ENCODE assay signal across 8 cellular contexts in the genomic region with DNA sequence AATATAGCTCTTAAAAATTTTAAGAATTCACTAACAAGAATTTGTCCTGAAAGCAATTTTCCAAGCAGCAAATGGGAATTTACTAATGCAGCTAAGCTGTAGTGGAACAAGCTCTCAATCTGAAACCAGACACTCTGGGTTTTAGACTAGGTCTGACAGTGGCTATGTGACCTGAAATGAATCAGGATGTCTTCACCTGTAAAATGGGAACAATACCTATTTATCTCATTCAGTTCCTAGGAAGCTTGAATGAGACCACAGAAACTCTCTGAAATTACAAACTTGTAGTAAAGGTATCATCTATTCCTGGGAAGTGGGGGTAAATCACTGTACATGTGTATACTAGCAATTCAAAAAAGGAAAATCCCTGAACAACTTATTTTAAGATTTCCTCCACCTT. TPM values are rescaled to one million over a fixed set of nuclear protein-coding genes. Genes with fewer than 3 reads are reported as not detected.
A peak's percentile ranks its signal among the peaks of the same experiment; 100 is the strongest.
DNase-seq lines count a peak whose midpoint lies in the region; ATAC-seq and TF ChIP-seq lines count a peak whose summit lies in the region.

No MANE protein-coding gene starts in this region.

- H3K27me3 Mint-ChIP-seq in dendritic cell treated with granulocyte-macrophage colony-stimulating factor and Interleukin-4, amounts not matched to agents 40 ng/mL and 50 ng/mL, for 4 days = no peaks in the 10 kb centered on the region
- no peaks in the 10 kb centered on the region for H3K27me3 Mint-ChIP-seq in natural killer cell treated with Interleukin-12 subunit alpha and Interleukin-12 subunit beta and Interleukin-15 and Interleukin-18, amount 100 ng/mL, for 72 hours

- intact Hi-C loops in dendritic cell treated with granulocyte-macrophage colony-stimulating factor and Interleukin-4, amounts not matched to agents 40 ng/mL and 50 ng/mL, for 4 days (cut with micrococcal nuclease) = no loop called here

- CTCF ChIA-PET in GM10248 (lab: Yijun Ruan, JAX) = interaction anchor here (0.9 to 1.4 kb wide), 3 partner anchors 12 to 47 kb away, joined by 3 read pairs; no protein-coding TSS in a partner anchor

- H3K36me3 ChIP-seq in BE2C = peaks cover 37% of the 10 kb centered on the region

- peak overlapping the region; percentile 99 for H3K27ac Mint-ChIP-seq in dendritic cell treated with granulocyte-macrophage colony-stimulating factor and Interleukin-4, amounts not matched to agents 40 ng/mL and 50 ng/mL, for 4 days
- H3K27ac Mint-ChIP-seq in natural killer cell treated with Interleukin-12 subunit alpha and Interleukin-12 subunit beta and Interleukin-15 and Interleukin-18, amount 100 ng/mL, for 72 hours = peak overlapping the region; percentile 98 to 100

- H3K36me3 Mint-ChIP-seq in dendritic cell treated with granulocyte-macrophage colony-stimulating factor and Interleukin-4, amounts not matched to agents 40 ng/mL and 50 ng/mL, for 4 days (ENCODE audit: low read depth) = peaks cover 57% of the 10 kb centered on the region
- H3K36me3 Mint-ChIP-seq in natural killer cell treated with Interleukin-12 subunit alpha and Interleukin-12 subunit beta and Interleukin-15 and Interleukin-18, amount 100 ng/mL, for 72 hours = peaks cover 31% of the 10 kb centered on the region

- no peaks in the 10 kb centered on the region for H3K27me3 ChIP-seq in BE2C

- TF ChIP-seq CTCF in BE2C (IDR thresholded peaks at IDR 0.05; ENCODE audit: low read depth, low read length) = no peak
- no peak for TF ChIP-seq CTCF in LNCaP clone FGC (IDR thresholded peaks at IDR 0.05; ENCODE audit: control insufficient read depth, extremely low read depth, insufficient read depth)
- TF ChIP-seq CTCF in GM10248 (IDR thresholded peaks at IDR 0.05; ENCODE audit: control extremely low read depth, extremely low read depth, low read depth, missing control alignments) = no peak

- DNase-seq in BE2C = no peak
- DNase-seq in LNCaP clone FGC (ENCODE audit: low read depth) = no peak
- DNase-seq in natural killer cell treated with Interleukin-12 subunit alpha and Interleukin-12 subunit beta and Interleukin-15 and Interleukin-18, amount 100 ng/mL, for 72 hours (ENCODE audit: low spot score) = no peak
- no peak for DNase-seq in NOMO-1 treated with dmso at 0.1 percent for 144 hours (lab: John Stamatoyannopoulos, UW; ENCODE audit: unreplicated experiment)
- no peak for DNase-seq in GM10248 (ENCODE audit: extremely low spot score)
- no peak for DNase-seq in activated CD4-positive, CD25-positive, alpha-beta regulatory T cell treated with anti-CD3 and anti-CD28 coated beads, Interleukin-2, amount 50 U/mL, for 72 hours

- no peaks in the 10 kb centered on the region for H3K9me3 ChIP-seq in BE2C

- peak overlapping the region; percentile 99 for H3K4me3 Mint-ChIP-seq in dendritic cell treated with granulocyte-macrophage colony-stimulating factor and Interleukin-4, amounts not matched to agents 40 ng/mL and 50 ng/mL, for 4 days
- H3K4me3 Mint-ChIP-seq in natural killer cell treated with Interleukin-12 subunit alpha and Interleukin-12 subunit beta and Interleukin-15 and Interleukin-18, amount 100 ng/mL, for 72 hours = peak overlapping the region; percentile 99

- H3K4me3 ChIP-seq in BE2C (ENCODE audit: low read depth, low read length) (peak overlapping the region; percentile 99), LNCaP clone FGC (ENCODE audit: low read depth, low read length) (peak overlapping the region; percentile 69)

- POLR2A ChIA-PET in GM10248 (lab: Yijun Ruan, JAX) = no interaction called here

- H3K4me1 ChIP-seq in BE2C = no peaks in the 10 kb centered on the region

- peaks cover 19% of the 10 kb centered on the region for H3K4me1 Mint-ChIP-seq in dendritic cell treated with granulocyte-macrophage colony-stimulating factor and Interleukin-4, amounts not matched to agents 40 ng/mL and 50 ng/mL, for 4 days (ENCODE audit: low read depth)
- peaks cover 50 to 57% of the 10 kb centered on the region in 2 donors for H3K4me1 Mint-ChIP-seq in natural killer cell treated with Interleukin-12 subunit alpha and Interleukin-12 subunit beta and Interleukin-15 and Interleukin-18, amount 100 ng/mL, for 72 hours (ENCODE audit: low read depth in 2 of 2)

- no peak for ATAC-seq in natural killer cell treated with Interleukin-12 subunit alpha and Interleukin-12 subunit beta and Interleukin-15 and Interleukin-18, amount 100 ng/mL, for 72 hours
- ATAC-seq in GM19328 (IDR thresholded peaks at IDR 0.05; ENCODE audit: unreplicated experiment) = no peak

- no peaks in the 10 kb centered on the region for H3K9me3 Mint-ChIP-seq in dendritic cell treated with granulocyte-macrophage colony-stimulating factor and Interleukin-4, amounts not matched to agents 40 ng/mL and 50 ng/mL, for 4 days
- no peaks in the 10 kb centered on the region for H3K9me3 Mint-ChIP-seq in natural killer cell treated with Interleukin-12 subunit alpha and Interleukin-12 subunit beta and Interleukin-15 and Interleukin-18, amount 100 ng/mL, for 72 hours

RNA-seq across cellular contexts. Expression of a gene that starts 1.2 kb away (rescaled TPM):
- 37.7 TPM for polyA plus RNA-seq in BE2C (2012; ENCODE audit: insufficient read depth, insufficient read length, low read depth)
- total RNA-seq in natural killer cell treated with Interleukin-12 subunit alpha and Interleukin-12 subunit beta and Interleukin-15 and Interleukin-18, amount 100 ng/mL, for 72 hours = 10 to 100 TPM; 34.4 to 68.4 TPM

RNA-seq across cellular contexts. Expression of a gene that starts 4.1 kb away (rescaled TPM):
- polyA plus RNA-seq in BE2C (2012; ENCODE audit: insufficient read depth, insufficient read length, low read depth) = 144 TPM
- total RNA-seq in natural killer cell treated with Interleukin-12 subunit alpha and Interleukin-12 subunit beta and Interleukin-15 and Interleukin-18, amount 100 ng/mL, for 72 hours = 100 to 1,000 TPM; 139 to 188 TPM

RNA-seq across cellular contexts. Expression of a gene that starts 46.1 kb away (rescaled TPM):
- polyA plus RNA-seq in BE2C (2012; ENCODE audit: insufficient read depth, insufficient read length, low read depth) = 42.1 TPM
- 10 to 100 TPM; 55.6 to 62.9 TPM for total RNA-seq in natural killer cell treated with Interleukin-12 subunit alpha and Interleukin-12 subunit beta and Interleukin-15 and Interleukin-18, amount 100 ng/mL, for 72 hours
